8 cellular contexts compared by ENCODE assay signal in the genomic region with DNA sequence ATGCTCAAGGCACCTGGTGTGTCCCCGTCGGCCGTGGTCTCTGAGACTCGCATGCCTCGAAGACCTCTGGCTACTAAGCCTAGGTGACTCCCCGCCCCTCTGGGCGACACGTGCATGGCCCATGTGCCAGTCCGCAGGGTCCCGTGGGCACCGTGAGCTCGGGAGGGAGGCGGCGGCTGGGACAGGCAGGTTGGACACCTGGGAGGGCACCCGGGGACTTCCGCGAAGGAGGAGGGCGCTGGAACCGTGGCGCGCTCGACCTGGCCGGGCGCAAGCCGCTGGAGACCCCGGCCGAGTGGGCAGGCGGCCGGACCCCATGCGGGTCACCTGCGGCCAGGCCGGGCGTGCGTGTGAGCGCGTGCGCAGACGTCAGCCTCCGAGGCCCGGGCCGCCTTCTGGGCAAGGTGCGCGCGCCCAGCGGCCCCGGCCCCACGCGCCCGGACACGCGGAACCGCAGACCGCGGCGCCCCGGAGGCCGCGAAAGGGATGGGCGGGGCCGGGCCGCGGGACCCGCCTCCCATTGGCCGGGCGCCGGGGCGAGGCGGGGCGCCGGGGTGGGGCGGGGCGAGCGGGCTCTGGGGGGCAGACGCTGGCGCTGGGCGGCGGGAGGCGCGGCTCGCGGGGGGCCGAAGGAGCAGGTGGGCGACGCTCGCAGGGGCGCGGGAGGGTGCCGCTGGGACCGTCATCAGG. TPM values are rescaled to one million over a fixed set of nuclear protein-coding genes. Genes with fewer than 3 reads are reported as not detected.
DNase-seq lines count a peak whose midpoint lies in the region; ATAC-seq, FAIRE-seq and TF ChIP-seq lines count a peak whose summit lies in the region.

No MANE protein-coding gene starts in this region.

- H3K27ac ChIP-seq in RWPE1 (peak overlapping the region; percentile 11; the same call in 1 of the 2 replicates), pancreas (no peak overlapping the region), tibial artery (peak overlapping the region; percentile 78 to 79)

- TF ChIP-seq CTCF in RWPE1 (conservative IDR thresholded peaks at IDR 0.05; ENCODE audit: low read depth), result no peak
- TF ChIP-seq CTCF in pancreas (IDR thresholded peaks at IDR 0.05), result no peak
- TF ChIP-seq CTCF in tibial artery (IDR thresholded peaks at IDR 0.05), result no peak

- no peak overlapping the region for H3K27ac Mint-ChIP-seq in activated naive CD4-positive, alpha-beta T cell treated with anti-CD3 and anti-CD28 coated beads, Interleukin-2, amount 50 U/mL, for 24 hours

- intact Hi-C loops in cardiac septum (cut with DNase I), result loop anchor here (5.0 kb wide), 1 partner anchor 73 kb away; no protein-coding TSS in a partner anchor
- intact Hi-C loops in pancreas (cut with DNase I), result no loop called here
- intact Hi-C loops in tibial artery (cut with DNase I; ENCODE audit: low total_unique reads), result no loop called here

- H3K4me3 Mint-ChIP-seq in activated naive CD4-positive, alpha-beta T cell treated with anti-CD3 and anti-CD28 coated beads, Interleukin-2, amount 50 U/mL, for 24 hours, result peak overlapping the region; percentile 82

- H3K4me1 ChIP-seq in pancreas (peaks cover 0 to 8% (median 0%) of the 10 kb centered on the region in 3 donors), tibial artery (peaks cover 0 to 49% (median 34%) of the 10 kb centered on the region in 4 donors)

- H3K36me3 ChIP-seq in pancreas (no peaks in the 10 kb centered on the region), tibial artery (no peaks in the 10 kb centered on the region)

- no peaks in the 10 kb centered on the region for H3K9me3 Mint-ChIP-seq in activated naive CD4-positive, alpha-beta T cell treated with anti-CD3 and anti-CD28 coated beads, Interleukin-2, amount 50 U/mL, for 24 hours

- CTCF ChIA-PET in RWPE1 (lab: Yijun Ruan, JAX), result interaction anchor here (0.7 kb wide), 1 partner anchor 10 kb away, joined by 3 read pairs; no protein-coding TSS in a partner anchor

- POLR2A ChIA-PET in RWPE1 (lab: Yijun Ruan, JAX; ENCODE audit: low non-redundant PET), result no interaction called here

- DNase-seq in Ammon's horn (ENCODE audit: low spot score) (peak; percentile 46), RWPE1 (ENCODE audit: low spot score) (peak; percentile 44), cardiac septum (ENCODE audit: low spot score) (peak; percentile 79), pancreas (peak; percentile 20 to 89 (median 60)), tibial artery (peak; percentile 23 to 80)

- peaks cover 12% of the 10 kb centered on the region for H3K4me1 Mint-ChIP-seq in activated naive CD4-positive, alpha-beta T cell treated with anti-CD3 and anti-CD28 coated beads, Interleukin-2, amount 50 U/mL, for 24 hours

- FAIRE-seq in pancreas (lab: Jason Lieb, UNC), result no peak

- no peaks in the 10 kb centered on the region for H3K36me3 Mint-ChIP-seq in activated naive CD4-positive, alpha-beta T cell treated with anti-CD3 and anti-CD28 coated beads, Interleukin-2, amount 50 U/mL, for 24 hours

- 3% methylated on average over 67 to 89 of the region's 89 CpGs for whole genome bisulfite sequencing in pancreas, 2 donors

- H3K27me3 ChIP-seq in pancreas (no peaks in the 10 kb centered on the region), tibial artery (peaks cover 0 to 3% of the 10 kb centered on the region in 2 donors)

- H3K9me3 ChIP-seq in pancreas, result no peaks in the 10 kb centered on the region
- no peaks in the 10 kb centered on the region for H3K9me3 ChIP-seq in tibial artery

- peak; percentile 53 for ATAC-seq in GM21423 (IDR thresholded peaks at IDR 0.05; ENCODE audit: unreplicated experiment)
- peak; percentile 80 to 91 (median 86) for ATAC-seq in pancreas
- ATAC-seq in HG03095 (IDR thresholded peaks at IDR 0.05; ENCODE audit: unreplicated experiment), result no peak

- peak overlapping the region; percentile 26 to 56 (median 40) for H3K4me3 ChIP-seq in pancreas
- H3K4me3 ChIP-seq in tibial artery, result peak overlapping the region; percentile 57 to 64

- H3K27me3 Mint-ChIP-seq in activated naive CD4-positive, alpha-beta T cell treated with anti-CD3 and anti-CD28 coated beads, Interleukin-2, amount 50 U/mL, for 24 hours, result peaks cover 17% of the 10 kb centered on the region

RNA-seq across cellular contexts. Expression of a gene that starts 0.6 kb away (rescaled TPM):
- 3.5 TPM for total RNA-seq in cardiac septum
- 1 to 10 TPM in 1 of 6 donors, under 1 TPM in 5; 0.28 to 1.1 (median 0.54) TPM for total RNA-seq in pancreas
- 1 to 10 TPM in 1 of 2 donors, under 1 TPM in 1; 0.57 to 1.4 TPM for polyA plus RNA-seq in pancreas

Comparison
In these comparisons a context has a peak if more than half of its experiments do, and no peak if none do; other contexts are left out.
1. H3K27ac ChIP-seq: peak in RWPE1 (single experiment) and tibial artery (2 of 2); none in pancreas (0 of 4).
2. Peak in every context shown above with its lines, with median percentiles within 50 percentile points of each other: DNase-seq.